In the genomic region with DNA sequence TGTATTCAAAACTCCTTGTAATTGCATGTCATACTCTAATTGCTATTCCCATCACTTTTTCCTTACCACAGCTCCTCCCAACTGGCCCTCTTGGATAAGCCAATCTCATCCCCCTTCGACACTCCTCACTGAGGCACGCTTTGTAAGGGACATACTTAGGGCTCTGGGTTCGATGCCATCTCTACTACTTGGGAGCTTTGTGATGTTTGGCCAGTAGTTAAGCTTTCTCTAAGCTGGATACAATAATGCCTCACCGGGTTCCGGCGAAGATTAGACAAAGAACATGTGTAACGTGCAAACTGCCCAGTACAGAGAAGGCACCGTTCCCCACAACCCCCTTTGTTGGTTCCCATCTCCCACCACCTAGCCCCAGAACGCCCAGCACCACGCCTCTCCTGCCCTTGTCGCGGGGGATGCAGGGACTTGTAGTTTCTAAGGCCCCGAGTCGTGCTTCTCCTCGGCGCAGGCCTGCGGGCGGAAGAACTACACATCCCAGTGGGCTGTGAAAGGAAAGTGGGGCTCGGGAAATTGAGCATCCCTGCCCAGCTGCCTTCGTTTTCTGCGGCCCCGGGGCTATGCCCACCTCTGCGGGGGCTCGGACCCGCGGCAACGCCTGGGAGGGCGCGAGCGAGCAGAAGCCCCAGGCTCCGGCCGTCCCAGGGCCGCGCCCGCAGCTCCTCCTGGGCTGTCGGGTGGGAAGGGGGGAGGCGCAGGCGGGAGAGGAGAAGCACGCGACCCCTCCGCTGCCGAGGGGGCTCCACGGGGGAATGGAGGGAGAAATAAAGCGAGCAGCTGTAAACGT, we compare ENCODE assay signal across 8 cellular contexts. TPM values are rescaled to one million over a fixed set of nuclear protein-coding genes. Genes with fewer than 3 reads are reported as not detected.
DNase-seq lines count a peak whose midpoint lies in the region; ATAC-seq and TF ChIP-seq lines count a peak whose summit lies in the region.

No MANE protein-coding gene starts in this region.

- H2AK5ac ChIP-seq in H9 (ENCODE audit: insufficient read length, low read length) = no peak overlapping the region

- no peak overlapping the region for H3K56ac ChIP-seq in H9 (ENCODE audit: insufficient read length, low read depth, low read length)

- H3K9me3 ChIP-seq in H9 (ENCODE audit: control insufficient read depth, low read depth, low read length) = no peaks in the 10 kb centered on the region
- H3K9me3 ChIP-seq in Loucy (ENCODE audit: insufficient read depth, low read depth, low read length) = no peaks in the 10 kb centered on the region

- WGBS in H9 (ENCODE audit: extremely low coverage, insufficient read length, low lambda C conversion rate) = no CpG with 5 or more reads among the region's 45 CpGs

- ATAC-seq in natural killer cell treated with Interleukin-12 subunit alpha and Interleukin-12 subunit beta and Interleukin-15 and Interleukin-18, amount 100 ng/mL, for 72 hours = peak; percentile 87

- H3K4me1 ChIP-seq in H9 (ENCODE audit: insufficient read depth, low read length) (peaks cover 5% of the 10 kb centered on the region; the same call in 1 of the 2 replicates), Loucy (ENCODE audit: insufficient read depth, low read length, poor library complexity, severe bottlenecking) (peaks cover 36% of the 10 kb centered on the region)

- H3K9me3 Mint-ChIP-seq in H9 = no peaks in the 10 kb centered on the region
- no peaks in the 10 kb centered on the region for H3K9me3 Mint-ChIP-seq in activated T-helper 2 cell treated with anti-CD3 and anti-CD28 coated beads, Interferon-gamma antibody, Interleukin-2, Interleukin-4, amounts not matched to agents 10 μg/mL and 5 μg/mL and 100 μg/mL, durations not matched to agents 14 hours and 24 hours and 36 hours
- H3K9me3 Mint-ChIP-seq in natural killer cell treated with Interleukin-12 subunit alpha and Interleukin-12 subunit beta and Interleukin-15 and Interleukin-18, amount 100 ng/mL, for 72 hours = no peaks in the 10 kb centered on the region

- CTCF ChIA-PET in RWPE1 (lab: Yijun Ruan, JAX) = interaction anchor here (0.7 to 0.8 kb wide), 3 partner anchors 28 to 282 kb away, joined by 3 to 4 read pairs (median 3); no protein-coding TSS in a partner anchor

- no peaks in the 10 kb centered on the region for H3K79me2 ChIP-seq in H9 (ENCODE audit: insufficient read depth, low read length)
- H3K79me2 ChIP-seq in Loucy (ENCODE audit: insufficient read depth, low read length) = peaks cover 21% of the 10 kb centered on the region; the same call in 1 of the 2 replicates

- no peak overlapping the region for H3K4ac ChIP-seq in H9 (ENCODE audit: low read depth, low read length)

- no peak overlapping the region for H3K14ac ChIP-seq in H9 (ENCODE audit: insufficient read depth, low read length)

- POLR2A ChIA-PET in RWPE1 (lab: Yijun Ruan, JAX; ENCODE audit: low non-redundant PET) = interaction anchor here (0.6 to 1.3 kb wide), 2 partner anchors 57 to 234 kb away, joined by 4 to 8 read pairs; partner anchors contain the start of gene TMEM242

- no peak overlapping the region for H3T11ph ChIP-seq in H9 (ENCODE audit: low read length)

- no peak overlapping the region for H2BK5ac ChIP-seq in H9 (ENCODE audit: insufficient read length, low read length)

- H3K23me2 ChIP-seq in H9 (ENCODE audit: insufficient read length, low read depth, low read length, poor library complexity, severe bottlenecking) = peaks cover 7% of the 10 kb centered on the region

- peaks cover 7% of the 10 kb centered on the region; the same call in 1 of the 2 replicates for H3K27me3 ChIP-seq in H9 (ENCODE audit: insufficient read depth, low read length)
- no peaks in the 10 kb centered on the region for H3K27me3 ChIP-seq in Loucy (ENCODE audit: insufficient read depth, low read length, poor library complexity, severe bottlenecking)

- no peak overlapping the region for H2BK12ac ChIP-seq in H9 (ENCODE audit: insufficient read length, low read depth, low read length)

- intact Hi-C loops in activated T-helper 2 cell treated with anti-CD3 and anti-CD28 coated beads, Interferon-gamma antibody, Interleukin-2, Interleukin-4, amounts not matched to agents 10 μg/mL and 5 μg/mL and 100 μg/mL, durations not matched to agents 14 hours and 24 hours and 36 hours (cut with micrococcal nuclease) = loop anchor here (1.0 to 10.0 kb wide), 6 partner anchors 57 to 565 kb away; partner anchors contain the start of gene TMEM242

- no peak overlapping the region for H3K9ac ChIP-seq in H9 (ENCODE audit: extremely low read depth, insufficient read length, low read length)
- peak overlapping the region; percentile 90 for H3K9ac ChIP-seq in Loucy (ENCODE audit: low read depth, low read length, poor library complexity, severe bottlenecking)

- H4K5ac ChIP-seq in H9 (ENCODE audit: insufficient read length, low read depth, low read length) = no peak overlapping the region

- TF ChIP-seq CTCF in H9 (conservative IDR thresholded peaks at IDR 0.05) (no peak), Loucy (conservative IDR thresholded peaks at IDR 0.05; ENCODE audit: low read length) (no peak), RWPE1 (conservative IDR thresholded peaks at IDR 0.05; ENCODE audit: low read depth) (no peak), fibroblast of pulmonary artery (IDR thresholded peaks at IDR 0.05; ENCODE audit: low read length, missing control alignments) (no peak)

- no peak overlapping the region for H4K8ac ChIP-seq in H9 (replicated peaks; ENCODE audit: insufficient read length, low read depth, low read length)

- H3K27me3 Mint-ChIP-seq in H9 (ENCODE audit: low read depth) = peaks cover 55% of the 10 kb centered on the region
- peaks cover 14% of the 10 kb centered on the region for H3K27me3 Mint-ChIP-seq in activated T-helper 2 cell treated with anti-CD3 and anti-CD28 coated beads, Interferon-gamma antibody, Interleukin-2, Interleukin-4, amounts not matched to agents 10 μg/mL and 5 μg/mL and 100 μg/mL, durations not matched to agents 14 hours and 24 hours and 36 hours (ENCODE audit: low read depth)
- H3K27me3 Mint-ChIP-seq in natural killer cell treated with Interleukin-12 subunit alpha and Interleukin-12 subunit beta and Interleukin-15 and Interleukin-18, amount 100 ng/mL, for 72 hours = no peaks in the 10 kb centered on the region

- H3K36me3 ChIP-seq in Loucy (ENCODE audit: insufficient read depth, low read length) = no peaks in the 10 kb centered on the region

- H3K4me3 ChIP-seq in Loucy (ENCODE audit: low read length, poor library complexity, severe bottlenecking) (peak overlapping the region; percentile 90), fibroblast of pulmonary artery (replicated peaks; ENCODE audit: low read depth, low read length) (peak overlapping the region; percentile 88)

- H4K20me1 ChIP-seq in H9 (ENCODE audit: control insufficient read depth, insufficient read depth, insufficient read length) (no peaks in the 10 kb centered on the region), Loucy (ENCODE audit: insufficient read depth, low read length, poor library complexity, severe bottlenecking) (peaks cover 8% of the 10 kb centered on the region)

- H3K27ac Mint-ChIP-seq in H9 = no peak overlapping the region; a peak in 1 of 7 replicates
- peak overlapping the region; percentile 59 for H3K27ac Mint-ChIP-seq in activated T-helper 2 cell treated with anti-CD3 and anti-CD28 coated beads, Interferon-gamma antibody, Interleukin-2, Interleukin-4, amounts not matched to agents 10 μg/mL and 5 μg/mL and 100 μg/mL, durations not matched to agents 14 hours and 24 hours and 36 hours
- H3K27ac Mint-ChIP-seq in natural killer cell treated with Interleukin-12 subunit alpha and Interleukin-12 subunit beta and Interleukin-15 and Interleukin-18, amount 100 ng/mL, for 72 hours = peak overlapping the region; percentile 36 to 83

- H3K23ac ChIP-seq in H9 (ENCODE audit: insufficient read length, low read depth, low read length) = no peak overlapping the region

- no peaks in the 10 kb centered on the region; a peak in 1 of 7 replicates for H3K36me3 Mint-ChIP-seq in H9 (ENCODE audit: insufficient read depth in 1 of 3, low read depth in 3 of 3)
- H3K36me3 Mint-ChIP-seq in activated T-helper 2 cell treated with anti-CD3 and anti-CD28 coated beads, Interferon-gamma antibody, Interleukin-2, Interleukin-4, amounts not matched to agents 10 μg/mL and 5 μg/mL and 100 μg/mL, durations not matched to agents 14 hours and 24 hours and 36 hours (ENCODE audit: low read depth) = peaks cover 15% of the 10 kb centered on the region
- H3K36me3 Mint-ChIP-seq in natural killer cell treated with Interleukin-12 subunit alpha and Interleukin-12 subunit beta and Interleukin-15 and Interleukin-18, amount 100 ng/mL, for 72 hours = no peaks in the 10 kb centered on the region

- peak overlapping the region; percentile 75 to 82 for H3K4me3 Mint-ChIP-seq in H9
- H3K4me3 Mint-ChIP-seq in activated T-helper 2 cell treated with anti-CD3 and anti-CD28 coated beads, Interferon-gamma antibody, Interleukin-2, Interleukin-4, amounts not matched to agents 10 μg/mL and 5 μg/mL and 100 μg/mL, durations not matched to agents 14 hours and 24 hours and 36 hours (ENCODE audit: low read depth) = peak overlapping the region; percentile 74
- peak overlapping the region; percentile 81 for H3K4me3 Mint-ChIP-seq in natural killer cell treated with Interleukin-12 subunit alpha and Interleukin-12 subunit beta and Interleukin-15 and Interleukin-18, amount 100 ng/mL, for 72 hours

- H3K79me1 ChIP-seq in H9 (ENCODE audit: insufficient read depth, low read depth, low read length, poor library complexity, severe bottlenecking) = no peaks in the 10 kb centered on the region

- no peak overlapping the region for H4K91ac ChIP-seq in H9 (ENCODE audit: insufficient read length, low read depth, low read length)

- H3K9me2 ChIP-seq in Loucy (replicated peaks; ENCODE audit: low read depth, low read length) = no peaks in the 10 kb centered on the region

- H2BK20ac ChIP-seq in H9 (ENCODE audit: low read depth, low read length, poor library complexity, severe bottlenecking) = no peak overlapping the region

- no peak overlapping the region for H3K18ac ChIP-seq in H9 (ENCODE audit: insufficient read length, low read depth, low read length)

- H3K27ac ChIP-seq in H9 (ENCODE audit: insufficient read length, low read depth, low read length) (no peak overlapping the region), RWPE1 (peak overlapping the region; percentile 88)

- H3F3A ChIP-seq in Loucy (ENCODE audit: low read depth) = no peaks in the 10 kb centered on the region

- H2AFZ ChIP-seq in H9 (ENCODE audit: low read length) (no peak overlapping the region), Loucy (ENCODE audit: low read length) (peak overlapping the region; percentile 92)

- H3K4me2 ChIP-seq in H9 (ENCODE audit: insufficient read depth, insufficient read length, low read length) = peak overlapping the region; percentile 50
- peak overlapping the region; percentile 89 for H3K4me2 ChIP-seq in Loucy (ENCODE audit: low read depth, low read length, poor library complexity, severe bottlenecking)

- DNase-seq in ELR (ENCODE audit: low read depth) = peak; percentile 95
- peak; percentile 95 for DNase-seq in H9
- DNase-seq in RWPE1 (ENCODE audit: low spot score) = peak; percentile 85
- peak; percentile 84 for DNase-seq in activated T-helper 2 cell treated with anti-CD3 and anti-CD28 coated beads, Interferon-gamma antibody, Interleukin-2, Interleukin-4, amounts not matched to agents 10 μg/mL and 5 μg/mL and 100 μg/mL, durations not matched to agents 14 hours and 24 hours and 36 hours (ENCODE audit: low spot score)
- peak; percentile 90 for DNase-seq in fibroblast of pulmonary artery (ENCODE audit: low read depth)
- peak; percentile 92 for DNase-seq in natural killer cell treated with Interleukin-12 subunit alpha and Interleukin-12 subunit beta and Interleukin-15 and Interleukin-18, amount 100 ng/mL, for 72 hours (ENCODE audit: low spot score)
- DNase-seq in stimulated activated naive CD4-positive, alpha-beta T cell (lab: John Stamatoyannopoulos, UW) = peak; percentile 70 to 84 (median 80)

- no peak overlapping the region for H2BK15ac ChIP-seq in H9 (ENCODE audit: low read depth, low read length)

- no peak overlapping the region for H2BK120ac ChIP-seq in H9 (ENCODE audit: low read depth, low read length, poor library complexity, severe bottlenecking)

- H3K4me1 Mint-ChIP-seq in H9 = peaks cover 20 to 22% of the 10 kb centered on the region in 2 experiments
- peaks cover 29% of the 10 kb centered on the region for H3K4me1 Mint-ChIP-seq in activated T-helper 2 cell treated with anti-CD3 and anti-CD28 coated beads, Interferon-gamma antibody, Interleukin-2, Interleukin-4, amounts not matched to agents 10 μg/mL and 5 μg/mL and 100 μg/mL, durations not matched to agents 14 hours and 24 hours and 36 hours (ENCODE audit: low read depth)
- H3K4me1 Mint-ChIP-seq in natural killer cell treated with Interleukin-12 subunit alpha and Interleukin-12 subunit beta and Interleukin-15 and Interleukin-18, amount 100 ng/mL, for 72 hours (ENCODE audit: low read depth in 2 of 2) = peaks cover 21% of the 10 kb centered on the region in 2 donors

RNA-seq across cellular contexts. Expression of gene ZDHHC14, which starts 1.1 kb away (rescaled TPM):
- total RNA-seq in H9 (2021) = 1.7 and 2.2 TPM in 2 replicates
- total RNA-seq in activated T-helper 2 cell treated with anti-CD3 and anti-CD28 coated beads, Interferon-gamma antibody, Interleukin-2, Interleukin-4, amounts not matched to agents 10 μg/mL and 5 μg/mL and 100 μg/mL, durations not matched to agents 14 hours and 24 hours and 36 hours = 7.8 and 8.4 TPM in 2 replicates
- total RNA-seq in natural killer cell treated with Interleukin-12 subunit alpha and Interleukin-12 subunit beta and Interleukin-15 and Interleukin-18, amount 100 ng/mL, for 72 hours = 10 to 100 TPM in 1 of 2 donors, 1 to 10 TPM in 1; 6.9 to 10.9 TPM

RNA-seq across cellular contexts. Expression of gene TMEM242, which starts 56.5 kb away (rescaled TPM):
- total RNA-seq in H9 (2021) = 10.3 and 10.5 TPM in 2 replicates
- 11.8 and 11.9 TPM in 2 replicates for total RNA-seq in activated T-helper 2 cell treated with anti-CD3 and anti-CD28 coated beads, Interferon-gamma antibody, Interleukin-2, Interleukin-4, amounts not matched to agents 10 μg/mL and 5 μg/mL and 100 μg/mL, durations not matched to agents 14 hours and 24 hours and 36 hours
- 10 to 100 TPM in 1 of 2 donors, 1 to 10 TPM in 1; 9.6 to 10.8 TPM for total RNA-seq in natural killer cell treated with Interleukin-12 subunit alpha and Interleukin-12 subunit beta and Interleukin-15 and Interleukin-18, amount 100 ng/mL, for 72 hours

Comparison
In these comparisons a context has a peak if more than half of its experiments do, and no peak if none do; other contexts are left out.
1. H3K27ac Mint-ChIP-seq: peak in activated T-helper 2 cell treated with anti-CD3 and anti-CD28 coated beads, Interferon-gamma antibody, Interleukin-2, Interleukin-4, amounts not matched to agents 10 μg/mL and 5 μg/mL and 100 μg/mL, durations not matched to agents 14 hours and 24 hours and 36 hours (single experiment) and natural killer cell treated with Interleukin-12 subunit alpha and Interleukin-12 subunit beta and Interleukin-15 and Interleukin-18, amount 100 ng/mL, for 72 hours (2 of 2); none in H9 (0 of 3).
2. Peak in every context shown above with its lines, with median percentiles within 50 percentile points of each other: DNase-seq and H3K4me3 Mint-ChIP-seq.